8 cellular contexts compared by ENCODE assay signal in genomic region chr19:56477429-56478338, GRCh38. TPM values are rescaled to one million over a fixed set of nuclear protein-coding genes. Genes with fewer than 3 reads are reported as not detected.
DNase-seq lines count a peak whose midpoint lies in the region; ATAC-seq and TF ChIP-seq lines count a peak whose summit lies in the region.

No MANE protein-coding gene starts in this region.

- peak overlapping the region; percentile 43 for H3K4me3 ChIP-seq in CD8-positive, alpha-beta memory T cell (ENCODE audit: low read length)
- H3K4me3 ChIP-seq in esophagus squamous epithelium (peak overlapping the region; percentile 26 to 68 (median 64)), mucosa of stomach (ENCODE audit: low read length) (peak overlapping the region; percentile 36)

- CTCF ChIA-PET in CD8-positive, alpha-beta memory T cell (lab: Charles Lee), result no interaction called here

- H3K36me3 Mint-ChIP-seq in CD8-positive, alpha-beta memory T cell, result peaks cover 5 to 12% (median 7%) of the 10 kb centered on the region in 3 donors

- peak overlapping the region in 5 of 7 donors; percentile 18 to 76 (median 57) for H3K4me3 Mint-ChIP-seq in CD8-positive, alpha-beta memory T cell

- H3K27me3 Mint-ChIP-seq in CD8-positive, alpha-beta memory T cell, result peaks cover 39 to 41% of the 10 kb centered on the region in 2 donors

- ATAC-seq in GM21515 (IDR thresholded peaks at IDR 0.05; ENCODE audit: unreplicated experiment) (no peak), HG03039 (IDR thresholded peaks at IDR 0.05; ENCODE audit: unreplicated experiment) (no peak)

- H3K27ac ChIP-seq in CD8-positive, alpha-beta memory T cell (ENCODE audit: low read depth, low read length), result no peak overlapping the region
- H3K27ac ChIP-seq in esophagus squamous epithelium, result peak overlapping the region; percentile 1 to 87 (median 82)

- no peak for TF ChIP-seq CTCF in esophagus squamous epithelium (IDR thresholded peaks at IDR 0.05)

- H3K36me3 ChIP-seq in CD8-positive, alpha-beta memory T cell (ENCODE audit: insufficient read depth, low read length), result no peaks in the 10 kb centered on the region
- peaks cover 0 to 13% (median 0%) of the 10 kb centered on the region in 3 donors for H3K36me3 ChIP-seq in esophagus squamous epithelium
- H3K36me3 ChIP-seq in mucosa of stomach (ENCODE audit: control insufficient read depth, insufficient read depth, low read length), result no peaks in the 10 kb centered on the region

- peak overlapping the region; percentile 53 for H3K9ac ChIP-seq in mucosa of stomach (ENCODE audit: low read length)

- peaks cover 7% of the 10 kb centered on the region for H3K9me3 ChIP-seq in CD8-positive, alpha-beta memory T cell (ENCODE audit: low read length)
- H3K9me3 ChIP-seq in esophagus squamous epithelium, result peaks cover 3 to 78% (median 19%) of the 10 kb centered on the region in 3 donors
- no peaks in the 10 kb centered on the region for H3K9me3 ChIP-seq in mucosa of stomach (ENCODE audit: control insufficient read depth, low read length)

- POLR2A ChIA-PET in CD8-positive, alpha-beta memory T cell (lab: Charles Lee), result no interaction called here

- peak overlapping the region in 3 of 8 donors; percentile 65 to 93 (median 88) for H3K27ac Mint-ChIP-seq in CD8-positive, alpha-beta memory T cell

- intact Hi-C loops in esophagus squamous epithelium (cut with DNase I), result no loop called here

- H3K27me3 ChIP-seq in CD8-positive, alpha-beta memory T cell (ENCODE audit: insufficient read depth, low read length, poor library complexity, severe bottlenecking), result no peaks in the 10 kb centered on the region
- H3K27me3 ChIP-seq in esophagus squamous epithelium (no peaks in the 10 kb centered on the region), mucosa of stomach (ENCODE audit: control insufficient read depth, insufficient read depth, low read length) (no peaks in the 10 kb centered on the region)

- H3K9me3 Mint-ChIP-seq in CD8-positive, alpha-beta memory T cell, result peaks cover 42 to 83% (median 70%) of the 10 kb centered on the region in 5 donors

- TF ChIP-seq POLR2A in esophagus squamous epithelium (IDR thresholded peaks at IDR 0.05), result peak in 1 of 4 donors; percentile 30

- DNase-seq in CD8-positive, alpha-beta memory T cell, result peak in 3 of 5 donors; percentile 48 to 85 (median 49)
- DNase-seq in NCI-H345 (lab: John Stamatoyannopoulos, UW), result peak; percentile 84
- DNase-seq in activated T-cell treated with anti-CD3 and anti-CD28 coated beads for 4 hours, result peak; percentile 43
- DNase-seq in esophagus squamous epithelium (lab: John Stamatoyannopoulos, UW), result no peak
- peak; percentile 23 to 28 for DNase-seq in stimulated activated CD8-positive, alpha-beta memory T cell treated with anti-CD3 and anti-CD28 coated beads, Interleukin-7, amount 100 ng/mL, for 1 hour (ENCODE audit: low read depth in 2 of 2)

- peaks cover 5 to 11% (median 11%) of the 10 kb centered on the region in 3 donors for H3K4me1 Mint-ChIP-seq in CD8-positive, alpha-beta memory T cell

- no peaks in the 10 kb centered on the region for H3K4me1 ChIP-seq in CD8-positive, alpha-beta memory T cell (ENCODE audit: insufficient read depth, low read length)
- H3K4me1 ChIP-seq in esophagus squamous epithelium (peaks cover 0 to 31% (median 9%) of the 10 kb centered on the region in 3 donors), mucosa of stomach (ENCODE audit: control insufficient read depth, insufficient read depth, low read length) (no peaks in the 10 kb centered on the region)

- WGBS in esophagus squamous epithelium, 2 donors, result 5 to 9% methylated on average over 9 to 18 of the region's 80 CpGs

RNA-seq across cellular contexts. Expression of gene ZNF667, which starts 0.5 kb away (rescaled TPM):
- under 1 TPM; 0.35 to 0.74 TPM for total RNA-seq in CD8-positive, alpha-beta memory T cell
- polyA plus RNA-seq in CD8-positive, alpha-beta memory T cell, result 0.54 TPM
- 1 to 10 TPM in 1 of 4 donors, under 1 TPM in 3; 0.31 to 2.9 (median 0.59) TPM for total RNA-seq in esophagus squamous epithelium

RNA-seq across cellular contexts. Expression of gene ZNF471, which starts 30.0 kb away (rescaled TPM):
- total RNA-seq in CD8-positive, alpha-beta memory T cell, result 1 to 10 TPM in 1 of 2 experiments, under 1 TPM in 1; 0.95 to 1.1 TPM
- polyA plus RNA-seq in CD8-positive, alpha-beta memory T cell, result 0.09 TPM
- 1 to 10 TPM in 2 of 4 donors, under 1 TPM in 2; 0.80 to 5.0 (median 1.5) TPM for total RNA-seq in esophagus squamous epithelium
